Comparison of ENCODE assay signal across 9 cellular contexts in the genomic region with DNA sequence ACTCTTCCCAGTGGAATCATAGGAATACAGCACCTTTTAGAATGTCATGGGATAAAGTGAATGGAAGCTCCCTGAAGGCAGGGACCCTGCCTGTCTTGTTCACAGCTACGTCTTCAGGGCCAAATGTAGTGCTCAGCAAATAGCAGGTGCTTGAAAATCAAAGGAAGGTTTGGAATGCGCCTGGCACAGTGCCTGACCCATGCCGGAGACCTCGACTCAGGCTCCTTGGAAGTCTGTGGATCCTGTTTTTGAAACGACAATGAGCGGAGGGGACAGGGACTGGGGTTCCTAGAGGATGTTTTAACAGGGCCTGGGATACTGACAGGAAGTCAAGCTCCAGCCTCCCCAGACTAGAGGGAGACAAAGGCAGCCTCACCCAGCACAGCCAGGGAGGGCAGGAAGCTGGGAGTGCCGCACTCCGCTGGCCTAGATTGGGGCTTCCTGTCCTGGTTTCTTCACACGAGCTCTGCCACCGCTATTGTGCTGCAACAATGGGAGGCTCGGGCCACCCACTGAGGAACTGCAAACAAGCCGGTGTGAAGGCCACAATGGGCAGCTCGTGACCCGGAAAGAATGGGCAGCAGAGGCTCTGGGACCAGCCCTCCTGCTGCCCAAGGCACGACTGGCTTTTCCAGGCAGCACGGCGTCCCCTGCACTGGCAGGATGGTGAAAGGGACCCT.
DNase-seq lines count a peak whose midpoint lies in the region; ATAC-seq and TF ChIP-seq lines count a peak whose summit lies in the region.
"Had no signal": no experiment of that assay in that cellular context is flagged by ENCODE, and none has a peak within 500 bp of the region (broad histone marks: within the 10 kb centered on the region; RNA-seq: fewer than 3 reads in every experiment).

No MANE protein-coding gene starts in this region.

- dilution Hi-C loops in mammary epithelial cell (cut with HindIII; ENCODE audit: low sequenced_read_pairs) = no loop called here

- no peaks in the 10 kb centered on the region for H3K79me2 ChIP-seq in mammary epithelial cell (ENCODE audit: insufficient read depth, low read length)

- no peak overlapping the region for H3K4me3 ChIP-seq in gastroesophageal sphincter
- no peak overlapping the region for H3K4me3 ChIP-seq in mammary epithelial cell (replicated peaks in 1 of 3; ENCODE audit: insufficient read depth in 1 of 3, low read depth in 2 of 3, low read length in 3 of 3)

- in situ Hi-C loops in mammary epithelial cell (cut with MboI; ENCODE audit: low sequenced_read_pairs in 2 of 2) = no loop called here

- peaks cover 0 to 22% (median 0%) of the 10 kb centered on the region in 3 donors for H3K4me1 ChIP-seq in gastroesophageal sphincter
- no peaks in the 10 kb centered on the region for H3K4me1 ChIP-seq in mammary epithelial cell (ENCODE audit: insufficient read depth, low read length)

- DNase-seq in activated CD8-positive, alpha-beta memory T cell treated with anti-CD3 and anti-CD28 coated beads for 24 hours = peak; percentile 79
- no peak for DNase-seq in activated CD8-positive, alpha-beta memory T cell treated with anti-CD3 and anti-CD28 coated beads, Interleukin-2, amount 50 U/mL, for 48 hours
- peak; percentile 56 for DNase-seq in activated CD4-positive, alpha-beta T cell treated with anti-CD3 and anti-CD28 coated beads, Interleukin-2, amount 10 ng/mL, durations not matched to agents 7 days and 5 days
- DNase-seq in pons (ENCODE audit: low spot score) (peak; percentile 82), mammary epithelial cell (no peak)

- H3K4me1 Mint-ChIP-seq in activated CD4-positive, alpha-beta T cell treated with anti-CD3 and anti-CD28 coated beads, Interleukin-2, amount 10 ng/mL, durations not matched to agents 7 days and 5 days = peaks cover 74% of the 10 kb centered on the region

- CTCF ChIA-PET in activated CD4-positive, alpha-beta T cell treated with anti-CD3 and anti-CD28 coated beads, Interleukin-2, amount 10 ng/mL, durations not matched to agents 7 days and 5 days (lab: Charles Lee) = interaction anchor here (0.8 to 3.5 kb wide), 6 partner anchors 9 to 94 kb away, joined by 3 to 27 read pairs (median 4); no protein-coding TSS in a partner anchor
- CTCF ChIA-PET in mammary epithelial cell (lab: Charles Lee; ENCODE audit: low non-redundant PET) = no interaction called here

- no peak overlapping the region for H3K4me2 ChIP-seq in mammary epithelial cell (ENCODE audit: insufficient read depth, low read depth, low read length)

- H3K9me3 ChIP-seq in gastroesophageal sphincter = peaks cover 0 to 9% (median 0%) of the 10 kb centered on the region in 3 donors
- H3K9me3 ChIP-seq in mammary epithelial cell (replicated peaks; ENCODE audit: insufficient read depth, low read length) = no peaks in the 10 kb centered on the region

- no TSS peak for BruUV-seq in mammary epithelial cell (replicated peaks; lab: Mats Ljungman, UMichigan)

- no peaks in the 10 kb centered on the region for H3K36me3 ChIP-seq in gastroesophageal sphincter
- no peaks in the 10 kb centered on the region for H3K36me3 ChIP-seq in mammary epithelial cell (ENCODE audit: insufficient read depth, low read length)

- TF ChIP-seq EP300 in gastroesophageal sphincter (IDR thresholded peaks at IDR 0.05) = no peak

- H3K27me3 ChIP-seq in gastroesophageal sphincter (peaks cover 5% of the 10 kb centered on the region), mammary epithelial cell (ENCODE audit: insufficient read depth, low read length) (no peaks in the 10 kb centered on the region)

- intact Hi-C loops in mammary epithelial cell (cut with micrococcal nuclease) = no loop called here

- H3K27ac Mint-ChIP-seq in activated CD4-positive, alpha-beta T cell treated with anti-CD3 and anti-CD28 coated beads, Interleukin-2, amount 10 ng/mL, durations not matched to agents 7 days and 5 days = peak overlapping the region; percentile 86

- H3K27ac ChIP-seq in gastroesophageal sphincter (peak overlapping the region in 2 of 4 donors; percentile 14 to 49), mammary epithelial cell (ENCODE audit: insufficient read depth, low read depth, low read length) (no peak overlapping the region)

- no peaks in the 10 kb centered on the region for H3K27me3 Mint-ChIP-seq in activated CD4-positive, alpha-beta T cell treated with anti-CD3 and anti-CD28 coated beads, Interleukin-2, amount 10 ng/mL, durations not matched to agents 7 days and 5 days

- WGBS in gastroesophageal sphincter (ENCODE audit: low coverage in 1 of 2), 2 donors = 87% methylated on average over 6 of the region's 17 CpGs; no CpG with 5 or more reads in 1 of the 2 donors
- 70% methylated on average over 15 of the region's 17 CpGs for WGBS in mammary epithelial cell (ENCODE audit: low coverage, missing lambda C conversion rate)

- ATAC-seq in gastroesophageal sphincter (peak; percentile 62), GM21786 (IDR thresholded peaks at IDR 0.05; ENCODE audit: unreplicated experiment) (no peak), GM18868 (IDR thresholded peaks at IDR 0.05; ENCODE audit: unreplicated experiment) (no peak)

- no peaks in the 10 kb centered on the region for H4K20me1 ChIP-seq in mammary epithelial cell (ENCODE audit: insufficient read depth, low read length)

- peak overlapping the region; percentile 20 for H3K4me3 Mint-ChIP-seq in activated CD4-positive, alpha-beta T cell treated with anti-CD3 and anti-CD28 coated beads, Interleukin-2, amount 10 ng/mL, durations not matched to agents 7 days and 5 days
- H3K4me3 Mint-ChIP-seq: nephron had no signal

- no peak overlapping the region for H2AFZ ChIP-seq in mammary epithelial cell (ENCODE audit: low read depth, low read length)

- POLR2A ChIA-PET in activated CD4-positive, alpha-beta T cell treated with anti-CD3 and anti-CD28 coated beads, Interleukin-2, amount 10 ng/mL, durations not matched to agents 7 days and 5 days (lab: Charles Lee) = no interaction called here

- H3K9me3 Mint-ChIP-seq in activated CD4-positive, alpha-beta T cell treated with anti-CD3 and anti-CD28 coated beads, Interleukin-2, amount 10 ng/mL, durations not matched to agents 7 days and 5 days = peaks cover 15% of the 10 kb centered on the region

- no peak for TF ChIP-seq CTCF in gastroesophageal sphincter (IDR thresholded peaks at IDR 0.05)
- TF ChIP-seq CTCF in mammary epithelial cell (conservative IDR thresholded peaks at IDR 0.05 in 1 of 2, IDR thresholded peaks at IDR 0.05 in 1 of 2; ENCODE audit: extremely low read depth in 1 of 2, insufficient read depth in 1 of 2, low read depth in 1 of 2, low read length in 2 of 2) = no peak

- TF ChIP-seq POLR2A in gastroesophageal sphincter (IDR thresholded peaks at IDR 0.05) = no peak

- no peak overlapping the region for H3K9ac ChIP-seq in mammary epithelial cell (ENCODE audit: insufficient read depth, low read length)

- H3K36me3 Mint-ChIP-seq in activated CD4-positive, alpha-beta T cell treated with anti-CD3 and anti-CD28 coated beads, Interleukin-2, amount 10 ng/mL, durations not matched to agents 7 days and 5 days (ENCODE audit: low read depth) = peaks cover 62% of the 10 kb centered on the region

Comparison
In these comparisons a context has a peak if more than half of its experiments do, and no peak if none do; other contexts are left out.
1. DNase-seq: peak in activated CD8-positive, alpha-beta memory T cell treated with anti-CD3 and anti-CD28 coated beads for 24 hours (single experiment), activated CD4-positive, alpha-beta T cell treated with anti-CD3 and anti-CD28 coated beads, Interleukin-2, amount 10 ng/mL, durations not matched to agents 7 days and 5 days (single experiment) and pons (single experiment); none in activated CD8-positive, alpha-beta memory T cell treated with anti-CD3 and anti-CD28 coated beads, Interleukin-2, amount 50 U/mL, for 48 hours (single experiment) and mammary epithelial cell (single experiment).